Comparison of ENCODE assay signal across 1 cellular context in the genomic region with DNA sequence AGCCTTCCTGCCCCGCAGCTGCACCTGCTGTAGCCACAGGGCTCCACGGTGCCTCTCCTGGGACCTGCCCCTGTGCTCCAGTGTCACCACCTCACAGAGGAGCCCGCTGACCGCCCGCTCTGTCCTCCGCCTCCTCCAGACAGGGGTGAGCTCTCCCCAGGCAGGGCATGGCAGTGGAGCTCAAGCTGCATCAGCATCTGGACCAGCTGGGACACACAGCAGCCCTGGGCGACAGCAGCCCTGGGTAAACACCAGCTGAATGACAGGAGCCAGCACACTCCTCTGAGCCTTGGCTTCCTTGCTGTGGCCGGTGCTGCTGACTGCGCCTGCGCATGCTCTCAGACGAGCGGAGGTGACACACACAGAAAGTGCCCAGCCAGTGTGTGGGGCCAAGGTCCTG.
TF ChIP-seq lines count a peak whose summit lies in the region.

No MANE protein-coding gene starts in this region.

TF ChIP-seq in SK-N-SH, 30 proteins besides CTCF, POLR2A, EP300 and RAD21:
- no peak for TF ChIP-seq POLR2AphosphoS5 (IDR thresholded peaks at IDR 0.05; ENCODE audit: low read depth, low read length)
- TF ChIP-seq GABPA (IDR thresholded peaks at IDR 0.05; ENCODE audit: low read depth): no peak
- peak; percentile 50; the same call in 1 of the 2 replicates for TF ChIP-seq RCOR1 (IDR thresholded peaks at IDR 0.05; ENCODE audit: low read length)
- TF ChIP-seq FOXJ3 (CRISPR knock-in tag; IDR thresholded peaks at IDR 0.05): peak; percentile 99
- peak; percentile 53; the same call in 1 of the 2 replicates for TF ChIP-seq MXI1 (IDR thresholded peaks at IDR 0.05; ENCODE audit: low read depth, low read length)
